In genomic region chr17:36229644-36230043, GRCh38 we compare ENCODE assay signal across 1 cellular context.
A peak's percentile ranks its signal among the peaks of the same experiment; 100 is the strongest.
TF ChIP-seq lines count a peak whose summit lies in the region.

No MANE protein-coding gene starts in this region.

TF ChIP-seq in HepG2, 621 proteins besides CTCF, POLR2A, EP300 and RAD21:
- TF ChIP-seq STAG1 (CRISPR knock-in tag; IDR thresholded peaks at IDR 0.05) = peak; percentile 52
TF ChIP-seq in HepG2: peak in this region for 1; not testable (repeated sequence) for 620.
